In genomic region chr3:28207000-28207733, GRCh38 we compare ENCODE assay signal across 2 cellular contexts.
TF ChIP-seq lines count a peak whose summit lies in the region.

No MANE protein-coding gene starts in this region.

TF ChIP-seq in K562, 482 proteins besides CTCF, POLR2A, EP300 and RAD21:
- TF ChIP-seq TFAP4 (CRISPR knock-in tag; IDR thresholded peaks at IDR 0.05; ENCODE audit: borderline replicate concordance) = no peak
- TF ChIP-seq KDM1A (IDR thresholded peaks at IDR 0.05) = peak; percentile 34 to 50; a peak in 1 of 4 replicates

TF ChIP-seq in liver, 16 proteins besides CTCF, POLR2A, EP300 and RAD21 (continued from another document):
- TF ChIP-seq ZBTB33 (IDR thresholded peaks at IDR 0.05) (no peak), GABPA (IDR thresholded peaks at IDR 0.05 in 1 of 2, conservative IDR thresholded peaks at IDR 0.05 in 1 of 2) (no peak), EGR1 (IDR thresholded peaks at IDR 0.05; ENCODE audit: low read depth in 2 of 2) (no peak), TAF1 (conservative IDR thresholded peaks at IDR 0.05) (no peak), RXRA (IDR thresholded peaks at IDR 0.05) (peak in 1 of 2 donors; percentile 10), ATF3 (IDR thresholded peaks at IDR 0.05) (no peak), HNF4A (conservative IDR thresholded peaks at IDR 0.05) (peak in 1 of 2 donors; percentile 15), REST (IDR thresholded peaks at IDR 0.05) (no peak), FOXA2 (IDR thresholded peaks at IDR 0.05) (peak; percentile 12)
